ENCODE assay signal across 8 cellular contexts in genomic region chr1:145956776-145957442, GRCh38. TPM values are rescaled to one million over a fixed set of nuclear protein-coding genes. Genes with fewer than 3 reads are reported as not detected.
DNase-seq lines count a peak whose midpoint lies in the region; ATAC-seq and TF ChIP-seq lines count a peak whose summit lies in the region.

No MANE protein-coding gene starts in this region.

- DNase-seq in HL-60 (ENCODE audit: low read depth in 1 of 2, low spot score in 1 of 2) (no peak), activated B cell treated with CpG ODN at 0.5 μM for 24 hours (no peak), globus pallidus (ENCODE audit: low spot score) (peak; percentile 47), prostate gland (ENCODE audit: low spot score) (no peak), OCI-M2 (lab: John Stamatoyannopoulos, UW; ENCODE audit: unreplicated experiment) (no peak)

- H3K27ac Mint-ChIP-seq in activated B cell treated with CpG ODN at 0.5 μM for 24 hours: peak overlapping the region; percentile 94

- no peak for TF ChIP-seq POLR2A in prostate gland (IDR thresholded peaks at IDR 0.05)

- H3K9me3 ChIP-seq in prostate gland: no peaks in the 10 kb centered on the region

- ATAC-seq in activated B cell treated with CpG ODN at 0.5 μM for 24 hours (ENCODE audit: low read depth): no peak
- no peak for ATAC-seq in GM18519 (IDR thresholded peaks at IDR 0.05; ENCODE audit: low FRiP score, unreplicated experiment)
- ATAC-seq in GM19395 (IDR thresholded peaks at IDR 0.05; ENCODE audit: unreplicated experiment): no peak
- no peak for ATAC-seq in GM18502 (IDR thresholded peaks at IDR 0.05; ENCODE audit: poor library complexity, unreplicated experiment)

- H3K36me3 Mint-ChIP-seq in activated B cell treated with CpG ODN at 0.5 μM for 24 hours (ENCODE audit: low read depth): peaks cover 15% of the 10 kb centered on the region

- POLR2A ChIA-PET in activated B cell treated with CpG ODN at 0.5 μM for 24 hours (lab: Charles Lee): interaction anchor here (0.6 to 4.7 kb wide), 13 partner anchors 8 to 133 kb away, joined by 3 to 88 read pairs (median 11); partner anchors contain the start of genes ANKRD34A, NUDT17, PEX11B and PIAS3

- CTCF ChIA-PET in activated B cell treated with CpG ODN at 0.5 μM for 24 hours (lab: Charles Lee): interaction anchor here (1.3 to 2.6 kb wide), 5 partner anchors 7 to 111 kb away, joined by 3 to 23 read pairs (median 7); partner anchors contain the start of genes NUDT17 and RBM8A

- no peaks in the 10 kb centered on the region for H3K27me3 Mint-ChIP-seq in activated B cell treated with CpG ODN at 0.5 μM for 24 hours

- 2% methylated on average over 3 of the region's 3 CpGs for WGBS in prostate gland

- H3K27me3 ChIP-seq in HL-60 (ENCODE audit: insufficient read depth, poor library complexity, severe bottlenecking): no peaks in the 10 kb centered on the region
- H3K27me3 ChIP-seq in prostate gland (replicated peaks; ENCODE audit: insufficient read depth): no peaks in the 10 kb centered on the region

- peaks cover 5% of the 10 kb centered on the region for H3K4me1 ChIP-seq in prostate gland (replicated peaks)

- peak overlapping the region; percentile 96 for H3K4me3 Mint-ChIP-seq in activated B cell treated with CpG ODN at 0.5 μM for 24 hours

- H3K4me3 ChIP-seq in HL-60 (replicated peaks; ENCODE audit: insufficient read depth, low read length): peak overlapping the region; percentile 69
- H3K4me3 ChIP-seq in prostate gland: peak overlapping the region; percentile 55 to 80

- no peaks in the 10 kb centered on the region for H3K9me3 Mint-ChIP-seq in activated B cell treated with CpG ODN at 0.5 μM for 24 hours

- H3K27ac ChIP-seq in HL-60 (replicated peaks) (peak overlapping the region; percentile 82), prostate gland (peak overlapping the region; percentile 78 to 97)

- TF ChIP-seq CTCF in HL-60 (IDR thresholded peaks at IDR 0.05; ENCODE audit: insufficient read depth, low read length): no peak
- no peak for TF ChIP-seq CTCF in activated B cell treated with CpG ODN at 0.5 μM for 24 hours (IDR thresholded peaks at IDR 0.05)
- TF ChIP-seq CTCF in prostate gland (IDR thresholded peaks at IDR 0.05): no peak

- intact Hi-C loops in activated B cell treated with CpG ODN at 0.5 μM for 24 hours (cut with micrococcal nuclease) (loop anchor here (1.0 kb wide), 1 partner anchor 25 kb away; no protein-coding TSS in a partner anchor), prostate gland (cut with DNase I) (no loop called here)

- peaks cover 61% of the 10 kb centered on the region for H3K4me1 Mint-ChIP-seq in activated B cell treated with CpG ODN at 0.5 μM for 24 hours

- H3K36me3 ChIP-seq in prostate gland: no peaks in the 10 kb centered on the region

RNA-seq across cellular contexts. Expression of gene LIX1L, which starts 0.9 kb away (rescaled TPM):
- total RNA-seq in activated B cell treated with CpG ODN at 0.5 μM for 24 hours (30.1 and 31.7 TPM in 2 replicates), prostate gland (10 to 100 TPM; 30.0 to 31.8 TPM)

RNA-seq across cellular contexts. Expression of gene ANKRD34A, which starts 7.5 kb away (rescaled TPM):
- 1.4 and 2.4 TPM in 2 replicates for total RNA-seq in activated B cell treated with CpG ODN at 0.5 μM for 24 hours
- total RNA-seq in prostate gland: 1 to 10 TPM; 1.6 to 2.4 TPM

RNA-seq across cellular contexts. Expression of gene POLR3GL, which starts 7.6 kb away (rescaled TPM):
- total RNA-seq in activated B cell treated with CpG ODN at 0.5 μM for 24 hours: 22.7 and 23.7 TPM in 2 replicates
- 10 to 100 TPM; 20.3 to 23.2 TPM for total RNA-seq in prostate gland

RNA-seq across cellular contexts. Expression of gene RBM8A, which starts 29.6 kb away (rescaled TPM):
- total RNA-seq in activated B cell treated with CpG ODN at 0.5 μM for 24 hours (178 and 201 TPM in 2 replicates), prostate gland (100 to 1,000 TPM; 127 to 159 TPM)

RNA-seq across cellular contexts. Expression of gene PEX11B, which starts 38.4 kb away (rescaled TPM):
- total RNA-seq in activated B cell treated with CpG ODN at 0.5 μM for 24 hours (42.7 and 47.7 TPM in 2 replicates), prostate gland (10 to 100 TPM; 35.9 to 37.7 TPM)
